10 cellular contexts compared by ENCODE assay signal in genomic region chr16:83137894-83138293, GRCh38.
DNase-seq lines count a peak whose midpoint lies in the region; ATAC-seq and TF ChIP-seq lines count a peak whose summit lies in the region.
"Had no signal": no experiment of that assay in that cellular context is flagged by ENCODE, and none has a peak within 500 bp of the region (broad histone marks: within the 10 kb centered on the region; RNA-seq: fewer than 3 reads in every experiment).

No MANE protein-coding gene starts in this region.

- H3K4me3 ChIP-seq in Caco-2 (ENCODE audit: low read depth, low read length) (no peak overlapping the region), OCI-LY1 (ENCODE audit: low read depth, low read length, poor library complexity, severe bottlenecking) (no peak overlapping the region), sigmoid colon (peak overlapping the region; percentile 18 to 38 (median 32)), prostate gland (no peak overlapping the region), neural progenitor cell (no peak overlapping the region)

- H3K9me3 ChIP-seq in Caco-2 (no peaks in the 10 kb centered on the region), OCI-LY1 (ENCODE audit: low read length) (no peaks in the 10 kb centered on the region), sigmoid colon (no peaks in the 10 kb centered on the region), prostate gland (no peaks in the 10 kb centered on the region), neural progenitor cell (ENCODE audit: low read depth) (no peaks in the 10 kb centered on the region)

- H3K4me1 Mint-ChIP-seq in Caco-2 (ENCODE audit: low read depth, unreplicated experiment) (peaks cover 17% of the 10 kb centered on the region), neural progenitor cell (peaks cover 23% of the 10 kb centered on the region)
- H3K4me1 Mint-ChIP-seq in effector memory CD8-positive, alpha-beta T cell (ENCODE audit: low read depth in 2 of 2): peaks cover 6 to 15% of the 10 kb centered on the region in 2 donors

- no peak overlapping the region for H3K9ac ChIP-seq in OCI-LY1 (ENCODE audit: low read length)
- no peak overlapping the region for H3K9ac ChIP-seq in neural progenitor cell

- peak overlapping the region; percentile 83 for H3K27ac Mint-ChIP-seq in Caco-2 (ENCODE audit: unreplicated experiment)
- H3K27ac Mint-ChIP-seq in effector memory CD8-positive, alpha-beta T cell: peak overlapping the region; percentile 88 to 92
- H3K27ac Mint-ChIP-seq in neural progenitor cell: no peak overlapping the region

- peaks cover 19% of the 10 kb centered on the region for H3K4me1 ChIP-seq in Caco-2
- no peaks in the 10 kb centered on the region for H3K4me1 ChIP-seq in OCI-LY1 (ENCODE audit: insufficient read depth, low read length, severe bottlenecking)
- peaks cover 0 to 5% (median 0%) of the 10 kb centered on the region in 4 donors for H3K4me1 ChIP-seq in sigmoid colon
- H3K4me1 ChIP-seq in prostate gland (replicated peaks): no peaks in the 10 kb centered on the region
- H3K4me1 ChIP-seq in neural progenitor cell: peaks cover 4% of the 10 kb centered on the region

- no peaks in the 10 kb centered on the region for H4K20me1 ChIP-seq in OCI-LY1 (ENCODE audit: insufficient read depth, low read length)
- no peaks in the 10 kb centered on the region for H4K20me1 ChIP-seq in neural progenitor cell (ENCODE audit: low read depth)

- no peak for DNase-seq in Caco-2
- no peak for DNase-seq in effector memory CD8-positive, alpha-beta T cell
- DNase-seq in sigmoid colon: no peak
- no peak for DNase-seq in NCI-H526 treated with DMSO at 0.1 percent for 48 hours (lab: John Stamatoyannopoulos, UW)
- no peak for DNase-seq in prostate gland (ENCODE audit: low spot score)
- no peak for DNase-seq in neural progenitor cell (ENCODE audit: low spot score)
- DNase-seq: stimulated activated CD4-positive, alpha-beta T cell treated with anti-CD3 and anti-CD28 coated beads, Interleukin-4, amount 100 ng/mL, for 24 hours had no signal

- H3K36me3 ChIP-seq in Caco-2 (ENCODE audit: control insufficient read depth, insufficient read depth, low read length) (no peaks in the 10 kb centered on the region), OCI-LY1 (ENCODE audit: insufficient read depth, low read length) (no peaks in the 10 kb centered on the region), sigmoid colon (no peaks in the 10 kb centered on the region), prostate gland (no peaks in the 10 kb centered on the region), neural progenitor cell (no peaks in the 10 kb centered on the region)

- H2AFZ ChIP-seq in OCI-LY1 (ENCODE audit: low read length) (no peak overlapping the region), neural progenitor cell (replicated peaks) (no peak overlapping the region)

- BruUV-seq in Caco-2 (replicated peaks; lab: Mats Ljungman, UMichigan): no TSS peak

- intact Hi-C loops in Caco-2 (cut with micrococcal nuclease; ENCODE audit: unreplicated experiment) (loop anchor here (2.0 kb wide), 1 partner anchor 25 kb away; no protein-coding TSS in a partner anchor), sigmoid colon (cut with DNase I) (no loop called here), prostate gland (cut with DNase I) (no loop called here)

- H3K36me3 Mint-ChIP-seq in Caco-2 (ENCODE audit: insufficient read depth, unreplicated experiment) (peaks cover 5% of the 10 kb centered on the region), neural progenitor cell (no peaks in the 10 kb centered on the region)
- H3K36me3 Mint-ChIP-seq in effector memory CD8-positive, alpha-beta T cell (ENCODE audit: insufficient read depth): peaks cover 2% of the 10 kb centered on the region
- H3K36me3 Mint-ChIP-seq: activated naive CD4-positive, alpha-beta T cell treated with anti-CD3 and anti-CD28 coated beads, Interleukin-2, amount 10 ng/mL, durations not matched to agents 7 days and 5 days had no signal

- ATAC-seq in effector memory CD8-positive, alpha-beta T cell (replicated peaks): no peak

- no peak for TF ChIP-seq CTCF in Caco-2 (IDR thresholded peaks at IDR 0.05; ENCODE audit: insufficient read depth in 1 of 2, low read depth in 1 of 2, low read length in 1 of 2, severe bottlenecking in 1 of 2, unreplicated experiment in 1 of 2)
- no peak for TF ChIP-seq CTCF in OCI-LY1 (IDR thresholded peaks at IDR 0.05; ENCODE audit: low read length)
- no peak for TF ChIP-seq CTCF in sigmoid colon (IDR thresholded peaks at IDR 0.05)
- TF ChIP-seq CTCF in prostate gland (IDR thresholded peaks at IDR 0.05): no peak
- no peak for TF ChIP-seq CTCF in neural progenitor cell (IDR thresholded peaks at IDR 0.05)

- TF ChIP-seq POLR2A in sigmoid colon (IDR thresholded peaks at IDR 0.05) (no peak), prostate gland (IDR thresholded peaks at IDR 0.05) (no peak)

- CTCF ChIA-PET in Caco-2 (lab: Charles Lee): no interaction called here

- H3K9me2 ChIP-seq in OCI-LY1 (ENCODE audit: low read depth, low read length): no peaks in the 10 kb centered on the region

- H3K9me3 Mint-ChIP-seq in Caco-2 (ENCODE audit: unreplicated experiment) (no peaks in the 10 kb centered on the region), neural progenitor cell (no peaks in the 10 kb centered on the region)
- no peaks in the 10 kb centered on the region for H3K9me3 Mint-ChIP-seq in effector memory CD8-positive, alpha-beta T cell
- H3K9me3 Mint-ChIP-seq: neural crest cell had no signal

- H3K4me3 Mint-ChIP-seq in Caco-2 (ENCODE audit: unreplicated experiment) (peak overlapping the region; percentile 65), neural progenitor cell (no peak overlapping the region)
- H3K4me3 Mint-ChIP-seq in effector memory CD8-positive, alpha-beta T cell: peak overlapping the region; percentile 69 to 82
- H3K4me3 Mint-ChIP-seq: neural crest cell had no signal

- H3K27me3 ChIP-seq in Caco-2 (replicated peaks; ENCODE audit: control insufficient read depth, insufficient read depth, low read length): no peaks in the 10 kb centered on the region
- no peaks in the 10 kb centered on the region for H3K27me3 ChIP-seq in OCI-LY1 (ENCODE audit: insufficient read depth, low read length)
- no peaks in the 10 kb centered on the region for H3K27me3 ChIP-seq in sigmoid colon
- no peaks in the 10 kb centered on the region for H3K27me3 ChIP-seq in prostate gland (replicated peaks; ENCODE audit: insufficient read depth)
- no peaks in the 10 kb centered on the region for H3K27me3 ChIP-seq in neural progenitor cell

- H3K27me3 Mint-ChIP-seq in Caco-2 (ENCODE audit: insufficient read depth, unreplicated experiment): no peaks in the 10 kb centered on the region
- peaks cover 6 to 36% of the 10 kb centered on the region in 2 donors for H3K27me3 Mint-ChIP-seq in effector memory CD8-positive, alpha-beta T cell
- peaks cover 3% of the 10 kb centered on the region for H3K27me3 Mint-ChIP-seq in neural progenitor cell (ENCODE audit: insufficient read depth, low read depth)
- H3K27me3 Mint-ChIP-seq: activated naive CD4-positive, alpha-beta T cell treated with anti-CD3 and anti-CD28 coated beads, Interleukin-2, amount 10 ng/mL, durations not matched to agents 7 days and 5 days had no signal

- H3K27ac ChIP-seq in OCI-LY1 (ENCODE audit: low read depth, low read length, poor library complexity, severe bottlenecking) (no peak overlapping the region), sigmoid colon (peak overlapping the region in 1 of 4 donors; percentile 42), prostate gland (no peak overlapping the region), neural progenitor cell (no peak overlapping the region)

- H3F3A ChIP-seq in OCI-LY1 (ENCODE audit: insufficient read depth, low read length) (no peaks in the 10 kb centered on the region), neural progenitor cell (ENCODE audit: low read depth) (no peaks in the 10 kb centered on the region)

- H3K4me2 ChIP-seq in OCI-LY1 (ENCODE audit: low read length) (0 out of 2 replicates have a peak overlapping the region, but pooled peaks have one; percentile 29), neural progenitor cell (no peak overlapping the region)

- TF ChIP-seq EP300 in sigmoid colon (IDR thresholded peaks at IDR 0.05): no peak

- H3K79me2 ChIP-seq in OCI-LY1 (ENCODE audit: insufficient read depth, low read length): no peaks in the 10 kb centered on the region
- H3K79me2 ChIP-seq in neural progenitor cell (ENCODE audit: low read depth): no peaks in the 10 kb centered on the region

- 62 to 85% methylated on average over 5 of the region's 5 CpGs for WGBS in sigmoid colon, 2 donors
- 77% methylated on average over 5 of the region's 5 CpGs for WGBS in prostate gland

- POLR2A ChIA-PET in Caco-2 (lab: Charles Lee): no interaction called here

Comparison
In these comparisons a context has a peak if more than half of its experiments do, and no peak if none do; other contexts are left out.
1. H3K4me3 ChIP-seq: peak in sigmoid colon (4 of 4); none in Caco-2 (single experiment), OCI-LY1 (single experiment), prostate gland (0 of 2) and neural progenitor cell (single experiment).